In the genomic region with DNA sequence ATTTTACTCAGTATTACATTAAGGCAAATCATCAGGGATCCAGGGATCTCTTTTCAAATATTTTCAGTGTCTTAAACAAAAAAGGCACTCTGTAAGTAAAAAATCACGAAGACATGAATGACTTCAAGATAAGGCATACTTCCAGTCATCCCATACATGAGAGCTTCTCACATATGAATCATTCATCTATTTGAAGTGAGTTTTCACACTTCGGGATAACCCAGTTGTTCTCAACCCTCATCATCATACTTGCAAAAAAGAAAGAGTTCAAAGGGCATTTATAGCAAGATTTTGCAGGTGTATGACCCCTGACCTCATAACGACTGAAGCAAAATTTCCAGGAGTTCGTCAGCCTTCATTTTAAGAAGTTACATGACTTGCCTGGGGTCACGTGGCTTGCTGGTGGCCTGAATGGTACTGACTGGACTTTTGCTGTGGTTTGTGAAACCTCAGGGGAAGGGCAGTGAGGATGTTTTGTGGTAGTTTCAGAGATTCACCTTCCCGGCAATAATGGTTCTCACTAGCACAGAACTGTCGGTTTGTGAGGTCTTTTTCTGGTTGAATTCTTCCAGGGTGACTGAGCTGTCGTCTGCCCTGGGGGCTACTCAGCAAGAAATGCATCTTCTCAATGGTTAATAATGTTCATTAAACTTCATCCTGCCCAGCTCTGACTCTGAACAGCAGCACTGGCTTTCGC, we compare ENCODE assay signal across 9 cellular contexts.
DNase-seq lines count a peak whose midpoint lies in the region; ATAC-seq and TF ChIP-seq lines count a peak whose summit lies in the region.
"Had no signal": no experiment of that assay in that cellular context is flagged by ENCODE, and none has a peak within 500 bp of the region (broad histone marks: within the 10 kb centered on the region; RNA-seq: fewer than 3 reads in every experiment).

No MANE protein-coding gene starts in this region.

- H3K4me3 Mint-ChIP-seq in nephron, result no peak overlapping the region
- H3K4me3 Mint-ChIP-seq: activated CD4-positive, alpha-beta T cell treated with anti-CD3 and anti-CD28 coated beads, Interleukin-2, amount 10 ng/mL, durations not matched to agents 7 days and 5 days had no signal

- no peaks in the 10 kb centered on the region for H3K36me3 Mint-ChIP-seq in nephron (ENCODE audit: low read depth)

- H3K4me3 ChIP-seq in GM23248, result no peak overlapping the region

- no peaks in the 10 kb centered on the region for H3K27me3 Mint-ChIP-seq in nephron (ENCODE audit: low read depth)

- H3K4me1 Mint-ChIP-seq in nephron, result peaks cover 17% of the 10 kb centered on the region

- no peaks in the 10 kb centered on the region for H3K79me2 ChIP-seq in GM23248 (ENCODE audit: insufficient read depth)

- no peak overlapping the region for H3K9ac ChIP-seq in GM23248

- H3K9me2 ChIP-seq in GM23248 (ENCODE audit: insufficient read depth), result no peaks in the 10 kb centered on the region

- no peak overlapping the region for H3K4me2 ChIP-seq in GM23248 (ENCODE audit: unreplicated experiment)

- DNase-seq in NCI-H526 (lab: John Stamatoyannopoulos, UW), result no peak
- DNase-seq in SKM-1 treated with dmso at 0.1 percent for 144 hours (lab: John Stamatoyannopoulos, UW; ENCODE audit: unreplicated experiment), result no peak
- no peak for DNase-seq in GM23248
- DNase-seq in activated CD4-positive, alpha-beta T cell treated with anti-CD3 and anti-CD28 coated beads, Interleukin-2, amount 50 U/mL, for 1 hour, result no peak

- WGBS in GM23248 (ENCODE audit: low coverage in 1 of 2, low lambda C conversion rate in 2 of 2, missing lambda C conversion rate in 2 of 2), 2 experiments, result 13 to 16% methylated on average over 9 of the region's 9 CpGs

- H3K27ac ChIP-seq in GM23248, result no peak overlapping the region

- ATAC-seq in GM18870 (IDR thresholded peaks at IDR 0.05; ENCODE audit: unreplicated experiment) (peak; percentile 70), GM21737 (IDR thresholded peaks at IDR 0.05; ENCODE audit: unreplicated experiment) (peak; percentile 48), HG03460 (IDR thresholded peaks at IDR 0.05; ENCODE audit: unreplicated experiment) (peak; percentile 75)

- H2AFZ ChIP-seq in GM23248, result no peak overlapping the region; the same call in 1 of the 2 replicates

- H3K4me1 ChIP-seq in GM23248 (ENCODE audit: insufficient read depth), result no peaks in the 10 kb centered on the region

- H4K20me1 ChIP-seq in GM23248 (ENCODE audit: insufficient read depth), result no peaks in the 10 kb centered on the region

- in situ Hi-C loops in GM23248 (cut with MboI), result loop anchor here (10.0 kb wide), 1 partner anchor 243 kb away; no protein-coding TSS in a partner anchor

- no peaks in the 10 kb centered on the region for H3K9me3 ChIP-seq in GM23248 (ENCODE audit: low read depth)

- H3K9me3 Mint-ChIP-seq in nephron, result no peaks in the 10 kb centered on the region
- H3K9me3 Mint-ChIP-seq: activated CD4-positive, alpha-beta T cell treated with anti-CD3 and anti-CD28 coated beads, Interleukin-2, amount 10 ng/mL, durations not matched to agents 7 days and 5 days had no signal

- peak overlapping the region; percentile 68 to 89 (median 74) for H3K27ac Mint-ChIP-seq in nephron
- H3K27ac Mint-ChIP-seq: activated CD4-positive, alpha-beta T cell treated with anti-CD3 and anti-CD28 coated beads, Interleukin-2, amount 10 ng/mL, durations not matched to agents 7 days and 5 days had no signal

- H3F3A ChIP-seq in GM23248 (ENCODE audit: insufficient read depth), result no peaks in the 10 kb centered on the region

- no peak for TF ChIP-seq CTCF in nephron (IDR thresholded peaks at IDR 0.05; ENCODE audit: unreplicated experiment in 3 of 3)

- H3K36me3 ChIP-seq in GM23248 (ENCODE audit: low read depth), result no peaks in the 10 kb centered on the region

- H3K27me3 ChIP-seq in GM23248 (replicated peaks; ENCODE audit: insufficient read depth), result no peaks in the 10 kb centered on the region; the same call in 1 of the 2 replicates
